1 cellular context compared by ENCODE assay signal in genomic region chr10:78348416-78349164, GRCh38.
TF ChIP-seq lines count a peak whose summit lies in the region.

No MANE protein-coding gene starts in this region.

TF ChIP-seq in GM23338, 12 proteins besides CTCF, POLR2A, EP300 and RAD21 (continued from another document):
- TF ChIP-seq ZNF462 (CRISPR knock-in tag; IDR thresholded peaks at IDR 0.05) = no peak
- TF ChIP-seq EZH2 (IDR thresholded peaks at IDR 0.05; ENCODE audit: low read depth, unreplicated experiment) = no peak
- no peak for TF ChIP-seq EZH2phosphoT487 (IDR thresholded peaks at IDR 0.05; ENCODE audit: unreplicated experiment)
- TF ChIP-seq, protein P1, sequence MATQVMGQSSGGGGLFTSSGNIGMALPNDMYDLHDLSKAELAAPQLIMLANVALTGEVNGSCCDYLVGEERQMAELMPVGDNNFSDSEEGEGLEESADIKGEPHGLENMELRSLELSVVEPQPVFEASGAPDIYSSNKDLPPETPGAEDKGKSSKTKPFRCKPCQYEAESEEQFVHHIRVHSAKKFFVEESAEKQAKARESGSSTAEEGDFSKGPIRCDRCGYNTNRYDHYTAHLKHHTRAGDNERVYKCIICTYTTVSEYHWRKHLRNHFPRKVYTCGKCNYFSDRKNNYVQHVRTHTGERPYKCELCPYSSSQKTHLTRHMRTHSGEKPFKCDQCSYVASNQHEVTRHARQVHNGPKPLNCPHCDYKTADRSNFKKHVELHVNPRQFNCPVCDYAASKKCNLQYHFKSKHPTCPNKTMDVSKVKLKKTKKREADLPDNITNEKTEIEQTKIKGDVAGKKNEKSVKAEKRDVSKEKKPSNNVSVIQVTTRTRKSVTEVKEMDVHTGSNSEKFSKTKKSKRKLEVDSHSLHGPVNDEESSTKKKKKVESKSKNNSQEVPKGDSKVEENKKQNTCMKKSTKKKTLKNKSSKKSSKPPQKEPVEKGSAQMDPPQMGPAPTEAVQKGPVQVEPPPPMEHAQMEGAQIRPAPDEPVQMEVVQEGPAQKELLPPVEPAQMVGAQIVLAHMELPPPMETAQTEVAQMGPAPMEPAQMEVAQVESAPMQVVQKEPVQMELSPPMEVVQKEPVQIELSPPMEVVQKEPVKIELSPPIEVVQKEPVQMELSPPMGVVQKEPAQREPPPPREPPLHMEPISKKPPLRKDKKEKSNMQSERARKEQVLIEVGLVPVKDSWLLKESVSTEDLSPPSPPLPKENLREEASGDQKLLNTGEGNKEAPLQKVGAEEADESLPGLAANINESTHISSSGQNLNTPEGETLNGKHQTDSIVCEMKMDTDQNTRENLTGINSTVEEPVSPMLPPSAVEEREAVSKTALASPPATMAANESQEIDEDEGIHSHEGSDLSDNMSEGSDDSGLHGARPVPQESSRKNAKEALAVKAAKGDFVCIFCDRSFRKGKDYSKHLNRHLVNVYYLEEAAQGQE (IDR thresholded peaks at IDR 0.05; ENCODE audit: unreplicated experiment) = no peak
- TF ChIP-seq STAT1 (IDR thresholded peaks at IDR 0.05; ENCODE audit: unreplicated experiment) = no peak
- TF ChIP-seq NANOG (IDR thresholded peaks at IDR 0.05; ENCODE audit: borderline replicate concordance) = no peak
